In genomic region chr12:104223599-104224168, GRCh38 we compare ENCODE assay signal across 1 cellular context.
TF ChIP-seq lines count a peak whose summit lies in the region.

No MANE protein-coding gene starts in this region.

TF ChIP-seq in HCT116, 20 proteins besides CTCF, POLR2A, EP300 and RAD21 (continued from another document):
- no peak for TF ChIP-seq ZBTB33 (IDR thresholded peaks at IDR 0.05; ENCODE audit: extremely low read depth, insufficient replicate concordance, low read length)
- TF ChIP-seq ZFX (IDR thresholded peaks at IDR 0.05): no peak
- TF ChIP-seq JUND (IDR thresholded peaks at IDR 0.05): no peak
- TF ChIP-seq CBX3 (IDR thresholded peaks at IDR 0.05; ENCODE audit: low read depth): 0 out of 2 replicates have a peak, but pooled peaks have one; percentile 11
- TF ChIP-seq CEBPB (IDR thresholded peaks at IDR 0.05; ENCODE audit: low read depth): no peak
